16 cellular contexts compared by ENCODE assay signal in genomic region chr6:41539204-41539603, GRCh38. TPM values are rescaled to one million over a fixed set of nuclear protein-coding genes. Genes with fewer than 3 reads are reported as not detected.
DNase-seq lines count a peak whose midpoint lies in the region; ATAC-seq, FAIRE-seq and TF ChIP-seq lines count a peak whose summit lies in the region.
"Had no signal": no experiment of that assay in that cellular context is flagged by ENCODE, and none has a peak within 500 bp of the region (broad histone marks: within the 10 kb centered on the region; RNA-seq: fewer than 3 reads in every experiment).

No MANE protein-coding gene starts in this region.

- POLR2A ChIA-PET in Caco-2 (lab: Charles Lee), result no interaction called here
- POLR2A ChIA-PET in K562 (lab: Yijun Ruan, JAX), result interaction anchor here (0.7 to 1.0 kb wide), 2 partner anchors 18 to 41 kb away, joined by 4 to 5 read pairs; no protein-coding TSS in a partner anchor

- H3K27me3 ChIP-seq in BLaER1 (no peaks in the 10 kb centered on the region), Caco-2 (replicated peaks; ENCODE audit: control insufficient read depth, insufficient read depth, low read length) (no peaks in the 10 kb centered on the region), K562 (ENCODE audit: control insufficient read depth in 2 of 2, insufficient read depth in 2 of 2, low read length in 2 of 2) (no peaks in the 10 kb centered on the region), small intestine (ENCODE audit: control insufficient read depth in 2 of 2, insufficient read depth in 2 of 2, low read length in 2 of 2) (no peaks in the 10 kb centered on the region)

- TF ChIP-seq CTCF in Caco-2 (IDR thresholded peaks at IDR 0.05; ENCODE audit: insufficient read depth in 1 of 2, low read depth in 1 of 2, low read length in 1 of 2, severe bottlenecking in 1 of 2, unreplicated experiment in 1 of 2) (no peak), K562 (IDR thresholded peaks at IDR 0.05 in 2 of 3, conservative IDR thresholded peaks at IDR 0.05 in 1 of 3; ENCODE audit: insufficient read depth in 2 of 3, low read depth in 1 of 3, low read length in 3 of 3) (no peak)

- H3K9me1 ChIP-seq in K562 (ENCODE audit: control insufficient read depth, insufficient read depth, low read length), result peaks cover 3% of the 10 kb centered on the region

- H3K4me2 ChIP-seq in BLaER1, result peak overlapping the region; percentile 85
- no peak overlapping the region; the same call in 1 of the 2 replicates for H3K4me2 ChIP-seq in K562 (ENCODE audit: insufficient read depth, low read length)

- no peak for FAIRE-seq in K562 (lab: Jason Lieb, UNC)
- FAIRE-seq in small intestine (lab: Jason Lieb, UNC), result no peak
- FAIRE-seq: H54 had no signal

- BruUV-seq in Caco-2 (replicated peaks; lab: Mats Ljungman, UMichigan) (no TSS peak), K562 (replicated peaks; lab: Mats Ljungman, UMichigan) (no TSS peak)

- H3K9ac ChIP-seq in BLaER1 (peak overlapping the region; percentile 51), K562 (ENCODE audit: insufficient read depth in 1 of 2, low read depth in 2 of 2, low read length in 2 of 2) (no peak overlapping the region; a peak in 1 of 4 replicates)
- H3K9ac ChIP-seq: GM23248 had no signal

- no peaks in the 10 kb centered on the region; the same call in 2 of the 3 replicates for H3K79me2 ChIP-seq in K562 (ENCODE audit: control insufficient read depth, insufficient read depth, low read length)

- intact Hi-C loops in Caco-2 (cut with micrococcal nuclease; ENCODE audit: unreplicated experiment), result loop anchor here (5.0 kb wide), 1 partner anchor 37 kb away; no protein-coding TSS in a partner anchor
- intact Hi-C loops in K562 (cut with micrococcal nuclease), result no loop called here

- H3K36me3 ChIP-seq in BLaER1 (no peaks in the 10 kb centered on the region), Caco-2 (ENCODE audit: control insufficient read depth, insufficient read depth, low read length) (peaks cover 3% of the 10 kb centered on the region; the same call in 1 of the 2 replicates), KOPT-K1 (ENCODE audit: insufficient read depth, low read length) (no peaks in the 10 kb centered on the region), K562 (ENCODE audit: control insufficient read depth, insufficient read depth, low read length) (no peaks in the 10 kb centered on the region; the same call in 2 of the 3 replicates), small intestine (ENCODE audit: control insufficient read depth in 2 of 2, insufficient read depth in 2 of 2, low read length in 2 of 2) (no peaks in the 10 kb centered on the region)

- peaks cover 58% of the 10 kb centered on the region for H3K4me1 ChIP-seq in BLaER1
- H3K4me1 ChIP-seq in Caco-2, result peaks cover 46% of the 10 kb centered on the region
- H3K4me1 ChIP-seq in K562 (replicated peaks in 1 of 2; ENCODE audit: control insufficient read depth in 2 of 2, insufficient read depth in 2 of 2, low read length in 2 of 2), result peaks cover 9 to 40% of the 10 kb centered on the region in 2 experiments; a peak in 4 of 5 replicates
- H3K4me1 ChIP-seq in small intestine (ENCODE audit: control insufficient read depth in 2 of 2, insufficient read depth in 1 of 2, low read depth in 1 of 2, low read length in 1 of 2), result peaks cover 0 to 3% of the 10 kb centered on the region in 2 donors

- CTCF ChIA-PET in Caco-2 (lab: Charles Lee), result interaction anchor here (0.6 to 1.1 kb wide), 3 partner anchors 30 to 77 kb away, joined by 3 to 10 read pairs (median 3); no protein-coding TSS in a partner anchor
- CTCF ChIA-PET in K562 (lab: Yijun Ruan, JAX; ENCODE audit: low intra/inter-chr PET ratio), result no interaction called here

- no peaks in the 10 kb centered on the region for H3K27me3 Mint-ChIP-seq in Caco-2 (ENCODE audit: insufficient read depth, unreplicated experiment)
- H3K27me3 Mint-ChIP-seq: IgD-negative memory B cell had no signal

- no peak for TF ChIP-seq EP300 in K562 (IDR thresholded peaks at IDR 0.05; ENCODE audit: low read length)

- H3K27ac ChIP-seq in BLaER1 (peak overlapping the region; percentile 83), KOPT-K1 (ENCODE audit: low read depth, low read length, poor library complexity, severe bottlenecking) (peak overlapping the region; percentile 26), K562 (ENCODE audit: extremely low read depth, low read depth, low read length) (no peak overlapping the region), small intestine (ENCODE audit: low read depth in 1 of 2, low read length in 1 of 2) (no peak overlapping the region)
- H3K27ac ChIP-seq: C4-2B, GM23248 had no signal

- no peaks in the 10 kb centered on the region for H3K9me3 Mint-ChIP-seq in Caco-2 (ENCODE audit: unreplicated experiment)
- H3K9me3 Mint-ChIP-seq: CD8-positive, alpha-beta T cell; IgD-negative memory B cell had no signal

- no peak for TF ChIP-seq RAD21 in K562 (CRISPR knock-in tag; conservative IDR thresholded peaks at IDR 0.05 in 1 of 2, IDR thresholded peaks at IDR 0.05 in 1 of 2)

- no peak for TF ChIP-seq POLR2A in K562 (conservative IDR thresholded peaks at IDR 0.05)

- no peak overlapping the region for H2AFZ ChIP-seq in K562 (ENCODE audit: low read depth, low read length)
- H2AFZ ChIP-seq: GM23248 had no signal

- in situ Hi-C loops in K562 (cut with MboI), result no loop called here

- no peaks in the 10 kb centered on the region for H3K9me3 ChIP-seq in BLaER1
- no peaks in the 10 kb centered on the region for H3K9me3 ChIP-seq in Caco-2
- no peaks in the 10 kb centered on the region for H3K9me3 ChIP-seq in KOPT-K1 (ENCODE audit: insufficient read depth, low read length, poor library complexity, severe bottlenecking)
- H3K9me3 ChIP-seq in K562 (replicated peaks; ENCODE audit: control insufficient read depth, insufficient read depth, low read depth, low read length), result no peaks in the 10 kb centered on the region
- H3K9me3 ChIP-seq in small intestine (ENCODE audit: control insufficient read depth, low read depth), result no peaks in the 10 kb centered on the region

- DNase-seq in Caco-2 (no peak), K562 (ENCODE audit: extremely low read depth in 1 of 4, low spot score in 3 of 4) (no peak), germinal center (ENCODE audit: low spot score) (no peak), inferior parietal cortex (ENCODE audit: extremely low spot score) (no peak), small intestine (no peak)
- DNase-seq: ACHN; CD8-positive, alpha-beta T cell; COR-L47 had no signal

- no peak for ATAC-seq in K562
- no peak for ATAC-seq in GM18517 (IDR thresholded peaks at IDR 0.05; ENCODE audit: unreplicated experiment)
- ATAC-seq: CD8-positive, alpha-beta T cell; HCT116 had no signal

- H3K27ac Mint-ChIP-seq in Caco-2 (ENCODE audit: unreplicated experiment), result peak overlapping the region; percentile 86
- H3K27ac Mint-ChIP-seq: CD8-positive, alpha-beta T cell; IgD-negative memory B cell had no signal

- no peak overlapping the region for H3K4me3 Mint-ChIP-seq in Caco-2 (ENCODE audit: unreplicated experiment)
- H3K4me3 Mint-ChIP-seq: CD8-positive, alpha-beta T cell; IgD-negative memory B cell had no signal

- no peaks in the 10 kb centered on the region for H4K20me1 ChIP-seq in BLaER1
- no peaks in the 10 kb centered on the region for H4K20me1 ChIP-seq in K562 (replicated peaks; ENCODE audit: control insufficient read depth, insufficient read depth, low read length)

- H3K36me3 Mint-ChIP-seq in Caco-2 (ENCODE audit: insufficient read depth, unreplicated experiment), result peaks cover 6% of the 10 kb centered on the region
- H3K36me3 Mint-ChIP-seq: CD8-positive, alpha-beta T cell; IgD-negative memory B cell had no signal

- H3K4me1 Mint-ChIP-seq in Caco-2 (ENCODE audit: low read depth, unreplicated experiment), result peaks cover 45% of the 10 kb centered on the region

- H3K4me3 ChIP-seq in BLaER1, result no peak overlapping the region
- H3K4me3 ChIP-seq in Caco-2 (ENCODE audit: low read depth, low read length), result no peak overlapping the region
- H3K4me3 ChIP-seq in K562, result no peak overlapping the region
- H3K4me3 ChIP-seq in small intestine (ENCODE audit: low read depth in 1 of 2, low read length in 2 of 2), result no peak overlapping the region
- H3K4me3 ChIP-seq: GM23248 had no signal

TF ChIP-seq in K562, 482 proteins besides CTCF, POLR2A, EP300 and RAD21:
- TF ChIP-seq ZNF589 (CRISPR knock-in tag; IDR thresholded peaks at IDR 0.05; ENCODE audit: low read depth) (peak; percentile 4; the same call in 1 of the 2 replicates), ZBTB34 (CRISPR knock-in tag; IDR thresholded peaks at IDR 0.05) (0 out of 2 replicates have a peak, but pooled peaks have one; percentile 4), ZBTB17 (CRISPR knock-in tag; IDR thresholded peaks at IDR 0.05) (no peak)

RNA-seq across cellular contexts. Expression of gene FOXP4, which starts 7.0 kb away (rescaled TPM):
- total RNA-seq in Caco-2 (2022), result 108 and 117 TPM in 2 replicates
- total RNA-seq in K562 (2011; cell fraction: chromatin; rRNA removed; ENCODE audit: low replicate concordance), result 5.5 and 10.3 TPM in 2 replicates
- 4.9 and 8.2 TPM in 2 replicates for total RNA-seq in K562 (2011; cell fraction: nucleolus; rRNA removed)
- total RNA-seq in K562 (2011; cell fraction: nucleoplasm; rRNA removed), result 5.6 and 10.2 TPM in 2 replicates
- total RNA-seq in K562 (2014; rRNA removed), result 3.4 and 5.9 TPM in 2 replicates
- 0.70 and 1.1 TPM in 2 replicates for total RNA-seq in K562 (2014; rRNA removed; fragmentation: Illumina TruSeq; extraction: Trizol)
- 2.3 TPM in 2 replicates for total RNA-seq in K562 (2015; rRNA removed; fragmentation: Illumina TruSeq; extraction: Trizol)
- 26.7 and 29.4 TPM in 2 replicates for total RNA-seq in K562 (2021)
- 1.2 and 2.9 TPM in 2 replicates for polyA plus RNA-seq in K562 (2011; rRNA removed)
- polyA plus RNA-seq in K562 (2011; cell fraction: cytosol; rRNA removed), result 1.5 and 3.9 TPM in 2 replicates
- 4.4 and 9.6 TPM in 2 replicates for polyA plus RNA-seq in K562 (2011; cell fraction: nucleus; rRNA removed)
- polyA plus RNA-seq in K562 (2012), result 17.6 and 30.3 TPM in 2 replicates
- 5.9 and 13.8 TPM in 2 replicates for polyA plus RNA-seq in K562 (2014; fragmentation: Illumina TruSeq; extraction: Trizol)
- under 1 TPM; 0.11 TPM for polyA plus RNA-seq in K562 (2014; fragmentation: Nextera tagmentation; extraction: Ambion mirVana)
- 6.7 and 7.4 TPM in 2 replicates for polyA plus RNA-seq in K562 (2014; rRNA removed)
- 0.87 and 1.4 TPM in 2 replicates for polyA minus RNA-seq in K562 (2011; rRNA and poly(A)+ RNA removed)
- 7.2 and 14.0 TPM in 2 replicates for polyA minus RNA-seq in K562 (2011; cell fraction: cytosol; rRNA and poly(A)+ RNA removed)
- polyA minus RNA-seq in K562 (2011; cell fraction: nucleus; rRNA and poly(A)+ RNA removed), result 2.9 and 4.7 TPM in 2 replicates
- 10 to 100 TPM; 13.8 to 18.5 (median 14.3) TPM for polyA plus RNA-seq in small intestine

Comparison
In these comparisons a context has a peak if more than half of its experiments do, and no peak if none do; other contexts are left out.
1. H3K27ac ChIP-seq: peak in BLaER1 (single experiment) and KOPT-K1 (single experiment); none in K562 (single experiment) and small intestine (0 of 2).